18 cellular contexts compared by ENCODE assay signal in genomic region chr20:40606237-40606636, GRCh38.
DNase-seq lines count a peak whose midpoint lies in the region; ATAC-seq and TF ChIP-seq lines count a peak whose summit lies in the region.
"Had no signal": no experiment of that assay in that cellular context is flagged by ENCODE, and none has a peak within 500 bp of the region (broad histone marks: within the 10 kb centered on the region; RNA-seq: fewer than 3 reads in every experiment).

No MANE protein-coding gene starts in this region.

- ATAC-seq in upper lobe of right lung, result peak; percentile 28
- ATAC-seq in HG03439 (IDR thresholded peaks at IDR 0.05; ENCODE audit: unreplicated experiment), result no peak
- no peak for ATAC-seq in natural killer cell
- ATAC-seq: CD8-positive, alpha-beta T cell had no signal

- H2BK15ac ChIP-seq in mesendoderm (replicated peaks; ENCODE audit: low read depth), result no peak overlapping the region

- H3K4me2 ChIP-seq in mesendoderm (ENCODE audit: low read length), result no peak overlapping the region
- H3K4me2 ChIP-seq: BLaER1 treated with 17β-estradiol and CSF1 and Interleukin-3, amounts not matched to agents 10 nM and 100 nM had no signal

- H3K4me1 ChIP-seq in endodermal cell (ENCODE audit: control insufficient read depth, insufficient read depth, low read length), result peaks cover 4% of the 10 kb centered on the region
- peaks cover 4% of the 10 kb centered on the region for H3K4me1 ChIP-seq in mesendoderm (ENCODE audit: control insufficient read depth, low read depth, low read length)
- H3K4me1 ChIP-seq in upper lobe of right lung, result no peaks in the 10 kb centered on the region

- no peaks in the 10 kb centered on the region for H3K79me1 ChIP-seq in mesendoderm (ENCODE audit: low read length)

- H2BK5ac ChIP-seq in mesendoderm (ENCODE audit: low read length), result no peak overlapping the region

- no peak overlapping the region for H4K5ac ChIP-seq in mesendoderm (ENCODE audit: low read length)

- H3K9me3 ChIP-seq in endodermal cell (ENCODE audit: control insufficient read depth, low read length), result no peaks in the 10 kb centered on the region
- H3K9me3 ChIP-seq in upper lobe of right lung, result no peaks in the 10 kb centered on the region
- H3K9me3 ChIP-seq: BLaER1 treated with 17β-estradiol and CSF1 and Interleukin-3, amounts not matched to agents 10 nM and 100 nM had no signal

- no peak overlapping the region for H3K9ac ChIP-seq in endodermal cell (ENCODE audit: extremely low read depth, low read length, poor library complexity, severe bottlenecking)
- H3K9ac ChIP-seq in mesendoderm (ENCODE audit: low read length), result no peak overlapping the region
- H3K9ac ChIP-seq: BLaER1 treated with 17β-estradiol and CSF1 and Interleukin-3, amounts not matched to agents 10 nM and 100 nM had no signal

- H3K4me1 Mint-ChIP-seq in activated CD4-positive, alpha-beta T cell treated with anti-CD3 and anti-CD28 coated beads, Interleukin-2, amount 10 ng/mL, durations not matched to agents 24 days and 14 days, result no peaks in the 10 kb centered on the region
- H3K4me1 Mint-ChIP-seq in endodermal cell, result peaks cover 21% of the 10 kb centered on the region
- H3K4me1 Mint-ChIP-seq in natural killer cell, result no peaks in the 10 kb centered on the region
- H3K4me1 Mint-ChIP-seq: B cell, IgD-negative memory B cell had no signal

- peak; percentile 46 for DNase-seq in activated CD4-positive, alpha-beta T cell treated with anti-CD3 and anti-CD28 coated beads, Interleukin-2, amount 10 ng/mL, durations not matched to agents 24 days and 14 days
- no peak for DNase-seq in activated CD4-positive, alpha-beta T cell treated with anti-CD3 and anti-CD28 coated beads, Interleukin-2, amount 50 U/mL, for 1 hour
- DNase-seq in endodermal cell, result peak; percentile 43
- no peak for DNase-seq in mesendoderm
- DNase-seq in upper lobe of right lung, result no peak
- DNase-seq in natural killer cell, result no peak
- DNase-seq in AG20443 (ENCODE audit: low spot score), result no peak
- DNase-seq: 8988T; Calu3; CD8-positive, alpha-beta T cell; DMS79 treated with DMSO at 0.1 percent for 48 hours; GF-D8; GOT3; H9 had no signal

- no peak overlapping the region for H2BK120ac ChIP-seq in mesendoderm (ENCODE audit: low read depth, low read length)

- no peak overlapping the region for H2AK5ac ChIP-seq in mesendoderm (ENCODE audit: low read length)

- H3K36me3 ChIP-seq in endodermal cell (ENCODE audit: control insufficient read depth, insufficient read depth, low read length) (no peaks in the 10 kb centered on the region), mesendoderm (ENCODE audit: control insufficient read depth, insufficient read depth, low read length) (no peaks in the 10 kb centered on the region), upper lobe of right lung (no peaks in the 10 kb centered on the region)
- H3K36me3 ChIP-seq: BLaER1 treated with 17β-estradiol and CSF1 and Interleukin-3, amounts not matched to agents 10 nM and 100 nM had no signal

- no peak overlapping the region for H3K18ac ChIP-seq in mesendoderm (ENCODE audit: low read length)

- H3K4ac ChIP-seq in mesendoderm (ENCODE audit: low read depth, low read length), result no peak overlapping the region

- H3K4me3 Mint-ChIP-seq in activated CD4-positive, alpha-beta T cell treated with anti-CD3 and anti-CD28 coated beads, Interleukin-2, amount 10 ng/mL, durations not matched to agents 24 days and 14 days, result no peak overlapping the region
- H3K4me3 Mint-ChIP-seq in endodermal cell (no peak overlapping the region), natural killer cell (no peak overlapping the region)
- H3K4me3 Mint-ChIP-seq: B cell; CD8-positive, alpha-beta T cell; H9; IgD-negative memory B cell had no signal

- no peak overlapping the region for H3K27ac ChIP-seq in endodermal cell (ENCODE audit: low read depth, low read length)
- H3K27ac ChIP-seq in mesendoderm (ENCODE audit: low read depth, low read length), result no peak overlapping the region
- no peak overlapping the region for H3K27ac ChIP-seq in upper lobe of right lung
- H3K27ac ChIP-seq: BLaER1 treated with 17β-estradiol and CSF1 and Interleukin-3, amounts not matched to agents 10 nM and 100 nM had no signal

- H3K23ac ChIP-seq in mesendoderm (ENCODE audit: low read length), result no peak overlapping the region

- no peaks in the 10 kb centered on the region for H3K79me2 ChIP-seq in mesendoderm (ENCODE audit: control insufficient read depth, insufficient read depth, low read length)

- peak overlapping the region; percentile 38 for H3K56ac ChIP-seq in mesendoderm (ENCODE audit: low read length)

- no peak overlapping the region for H3K27ac Mint-ChIP-seq in activated CD4-positive, alpha-beta T cell treated with anti-CD3 and anti-CD28 coated beads, Interleukin-2, amount 10 ng/mL, durations not matched to agents 24 days and 14 days
- H3K27ac Mint-ChIP-seq in endodermal cell (no peak overlapping the region), natural killer cell (no peak overlapping the region)
- H3K27ac Mint-ChIP-seq: B cell; CD8-positive, alpha-beta T cell; H9; IgD-negative memory B cell had no signal

- no peaks in the 10 kb centered on the region for H3K9me3 Mint-ChIP-seq in activated CD4-positive, alpha-beta T cell treated with anti-CD3 and anti-CD28 coated beads, Interleukin-2, amount 10 ng/mL, durations not matched to agents 24 days and 14 days
- H3K9me3 Mint-ChIP-seq in endodermal cell, result no peaks in the 10 kb centered on the region
- H3K9me3 Mint-ChIP-seq in natural killer cell, result peaks cover 0 to 2% of the 10 kb centered on the region in 2 donors
- H3K9me3 Mint-ChIP-seq: CD8-positive, alpha-beta T cell; H9 had no signal

- WGBS in endodermal cell (ENCODE audit: insufficient coverage in 1 of 2, insufficient read length in 1 of 2), 2 experiments, result 94 to 100% methylated on average over 3 of the region's 3 CpGs
- WGBS in mesendoderm (ENCODE audit: extremely low coverage, insufficient coverage, low lambda C conversion rate), result no CpG with 5 or more reads among the region's 3 CpGs

- intact Hi-C loops in activated CD4-positive, alpha-beta T cell treated with anti-CD3 and anti-CD28 coated beads, Interleukin-2, amount 10 ng/mL, durations not matched to agents 24 days and 14 days (cut with micrococcal nuclease), result no loop called here
- intact Hi-C loops in upper lobe of right lung (cut with DNase I) (no loop called here), natural killer cell (cut with micrococcal nuclease) (no loop called here)

- H3K27me3 ChIP-seq in endodermal cell (ENCODE audit: control insufficient read depth, insufficient read depth, low read length, poor library complexity, severe bottlenecking) (no peaks in the 10 kb centered on the region), mesendoderm (ENCODE audit: insufficient read depth, low read length, poor library complexity) (no peaks in the 10 kb centered on the region), upper lobe of right lung (no peaks in the 10 kb centered on the region)
- H3K27me3 ChIP-seq: BLaER1 treated with 17β-estradiol and CSF1 and Interleukin-3, amounts not matched to agents 10 nM and 100 nM had no signal

- no peak overlapping the region for H4K8ac ChIP-seq in mesendoderm (ENCODE audit: low read depth, low read length)

- no peaks in the 10 kb centered on the region for H3K36me3 Mint-ChIP-seq in activated CD4-positive, alpha-beta T cell treated with anti-CD3 and anti-CD28 coated beads, Interleukin-2, amount 10 ng/mL, durations not matched to agents 24 days and 14 days (ENCODE audit: low read depth)
- H3K36me3 Mint-ChIP-seq in endodermal cell (ENCODE audit: low read depth) (no peaks in the 10 kb centered on the region), natural killer cell (no peaks in the 10 kb centered on the region)
- H3K36me3 Mint-ChIP-seq: CD8-positive, alpha-beta T cell; IgD-negative memory B cell had no signal

- H3K27me3 Mint-ChIP-seq in activated CD4-positive, alpha-beta T cell treated with anti-CD3 and anti-CD28 coated beads, Interleukin-2, amount 10 ng/mL, durations not matched to agents 24 days and 14 days, result no peaks in the 10 kb centered on the region
- H3K27me3 Mint-ChIP-seq in endodermal cell (ENCODE audit: insufficient read depth) (peaks cover 2% of the 10 kb centered on the region), natural killer cell (ENCODE audit: low read depth in 2 of 2) (peaks cover 4 to 32% of the 10 kb centered on the region in 2 donors)
- H3K27me3 Mint-ChIP-seq: IgD-negative memory B cell had no signal

- TF ChIP-seq CTCF in endodermal cell (conservative IDR thresholded peaks at IDR 0.05), result no peak
- TF ChIP-seq CTCF in upper lobe of right lung (IDR thresholded peaks at IDR 0.05), result no peak
- no peak for TF ChIP-seq CTCF in natural killer cell (IDR thresholded peaks at IDR 0.05)

- no peak overlapping the region for H3K4me3 ChIP-seq in endodermal cell (ENCODE audit: low read length)
- H3K4me3 ChIP-seq in mesendoderm (ENCODE audit: low read length), result no peak overlapping the region
- no peak overlapping the region for H3K4me3 ChIP-seq in upper lobe of right lung
- H3K4me3 ChIP-seq: BLaER1 treated with 17β-estradiol and CSF1 and Interleukin-3, amounts not matched to agents 10 nM and 100 nM had no signal

Comparison
In these comparisons a context has a peak if more than half of its experiments do, and no peak if none do; other contexts are left out.
1. DNase-seq: peak in activated CD4-positive, alpha-beta T cell treated with anti-CD3 and anti-CD28 coated beads, Interleukin-2, amount 10 ng/mL, durations not matched to agents 24 days and 14 days (single experiment) and endodermal cell (single experiment); none in activated CD4-positive, alpha-beta T cell treated with anti-CD3 and anti-CD28 coated beads, Interleukin-2, amount 50 U/mL, for 1 hour (single experiment), mesendoderm (single experiment), upper lobe of right lung (single experiment), natural killer cell (single experiment) and AG20443 (single experiment).